ENCODE assay signal across 9 cellular contexts in the genomic region with DNA sequence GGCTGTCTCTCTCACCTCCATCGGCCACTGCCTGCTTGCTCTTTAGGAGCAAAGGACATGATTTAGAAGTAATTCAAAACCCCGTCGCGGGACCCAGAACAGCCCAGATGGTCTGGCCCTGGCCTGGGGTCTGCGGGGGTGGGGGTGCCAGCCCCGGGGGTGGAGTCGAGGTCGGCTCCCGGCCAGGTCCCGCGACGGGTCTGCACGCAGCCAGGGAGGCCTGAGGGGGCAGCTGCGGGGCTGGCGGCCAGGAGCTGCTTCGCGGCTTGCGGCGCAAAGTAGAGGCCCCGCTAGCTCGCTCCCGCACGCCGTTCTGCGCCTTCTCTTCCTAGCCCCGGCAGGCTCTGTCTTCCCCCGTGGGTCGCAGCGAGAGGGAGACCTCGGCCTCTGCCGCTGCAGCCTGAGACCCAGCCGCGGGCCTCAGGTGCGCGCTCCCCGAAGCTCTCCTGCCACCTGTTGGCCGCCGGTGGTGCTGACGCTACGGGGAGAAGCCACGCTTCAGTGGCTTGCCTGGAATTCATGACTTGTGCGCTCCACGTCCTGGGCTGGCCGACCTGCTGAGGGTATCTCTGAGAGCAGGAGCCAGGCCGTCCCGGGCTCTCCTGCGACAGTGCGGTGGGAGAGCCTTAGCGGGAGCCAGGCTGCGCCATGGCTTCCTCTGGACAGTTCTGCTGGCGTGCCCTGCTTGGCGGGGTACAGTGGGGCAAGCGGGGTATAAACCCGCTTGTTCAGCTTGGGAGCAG.
DNase-seq lines count a peak whose midpoint lies in the region; ATAC-seq, FAIRE-seq and TF ChIP-seq lines count a peak whose summit lies in the region.
"Had no signal": no experiment of that assay in that cellular context is flagged by ENCODE, and none has a peak within 500 bp of the region (broad histone marks: within the 10 kb centered on the region; RNA-seq: fewer than 3 reads in every experiment).

No MANE protein-coding gene starts in this region.

- H3K27me3 ChIP-seq in CD4-positive, alpha-beta memory T cell (ENCODE audit: insufficient read depth, low read length), result no peaks in the 10 kb centered on the region
- H3K27me3 ChIP-seq in Panc1 (ENCODE audit: control insufficient read depth, insufficient read depth, low read length) (no peaks in the 10 kb centered on the region), neural progenitor cell (peaks cover 82% of the 10 kb centered on the region), stomach (peaks cover 0 to 50% (median 4%) of the 10 kb centered on the region in 3 donors)

- H3F3A ChIP-seq in neural progenitor cell (ENCODE audit: low read depth), result peaks cover 8% of the 10 kb centered on the region

- no peaks in the 10 kb centered on the region for H3K9me3 ChIP-seq in CD4-positive, alpha-beta memory T cell (ENCODE audit: control insufficient read depth in 1 of 2, low read length in 2 of 2)
- no peaks in the 10 kb centered on the region for H3K9me3 ChIP-seq in Panc1 (ENCODE audit: control insufficient read depth, insufficient read depth, low read depth, low read length)
- H3K9me3 ChIP-seq in neural progenitor cell (ENCODE audit: low read depth), result no peaks in the 10 kb centered on the region
- H3K9me3 ChIP-seq in stomach, result no peaks in the 10 kb centered on the region

- H3K79me2 ChIP-seq in neural progenitor cell (ENCODE audit: low read depth), result no peaks in the 10 kb centered on the region

- DNase-seq in CD4-positive, alpha-beta memory T cell, result peak; percentile 45 to 59 (median 55)
- DNase-seq in HTR-8/SVneo (ENCODE audit: insufficient read length, low spot score) (peak; percentile 62), Panc1 (ENCODE audit: low read depth, low spot score) (peak; percentile 32), fibroblast of pulmonary artery (ENCODE audit: low read depth) (peak; percentile 67), neural progenitor cell (ENCODE audit: low spot score) (peak; percentile 94), stomach (peak; percentile 82)
- peak; percentile 63 for DNase-seq in activated T-helper 1 cell treated with anti-CD3 and anti-CD28 coated beads, Interleukin-12 subunit alpha, Interleukin-12 subunit beta, Interleukin-2, Interleukin-4 antibody, amounts not matched to agents 30 ng/mL and 10 ng/mL and 1 ng/mL, durations not matched to agents 14 hours and 24 hours and 36 hours (ENCODE audit: low spot score)

- H3K4me1 Mint-ChIP-seq in CD4-positive, alpha-beta memory T cell, result peaks cover 0 to 4% (median 0%) of the 10 kb centered on the region in 4 donors
- no peaks in the 10 kb centered on the region for H3K4me1 Mint-ChIP-seq in activated T-helper 1 cell treated with anti-CD3 and anti-CD28 coated beads, Interleukin-12 subunit alpha, Interleukin-12 subunit beta, Interleukin-2, Interleukin-4 antibody, amounts not matched to agents 30 ng/mL and 10 ng/mL and 1 ng/mL, durations not matched to agents 14 hours and 24 hours and 36 hours (ENCODE audit: low read depth)
- peaks cover 13% of the 10 kb centered on the region for H3K4me1 Mint-ChIP-seq in neural progenitor cell

- TF ChIP-seq EP300 in stomach (IDR thresholded peaks at IDR 0.05), result no peak

- WGBS in stomach, 5 donors, result 9 to 12% (median 11%) methylated on average over 35 to 54 of the region's 54 CpGs

- no peak for TF ChIP-seq POLR2A in stomach (IDR thresholded peaks at IDR 0.05)

- no peaks in the 10 kb centered on the region for H3K36me3 ChIP-seq in CD4-positive, alpha-beta memory T cell (ENCODE audit: insufficient read depth, low read length)
- H3K36me3 ChIP-seq in Panc1 (ENCODE audit: control insufficient read depth, insufficient read depth, low read length) (no peaks in the 10 kb centered on the region), neural progenitor cell (no peaks in the 10 kb centered on the region), stomach (no peaks in the 10 kb centered on the region)

- FAIRE-seq in HTR-8/SVneo (lab: Jason Lieb, UNC), result peak; percentile 68
- FAIRE-seq: colon had no signal

- CTCF ChIA-PET in CD4-positive, alpha-beta memory T cell (lab: Charles Lee; ENCODE audit: partially characterized antibody), result interaction anchor here (0.7 to 1.6 kb wide), 15 partner anchors 8 to 259 kb away, joined by 3 to 8 read pairs (median 4); no protein-coding TSS in a partner anchor
- CTCF ChIA-PET in Panc1 (lab: Charles Lee), result interaction anchor here (0.6 to 1.1 kb wide), 4 partner anchors 9 to 272 kb away, joined by 3 to 7 read pairs (median 3); no protein-coding TSS in a partner anchor

- peak overlapping the region; percentile 48 to 84 (median 76) for H3K4me3 Mint-ChIP-seq in CD4-positive, alpha-beta memory T cell
- H3K4me3 Mint-ChIP-seq in activated T-helper 1 cell treated with anti-CD3 and anti-CD28 coated beads, Interleukin-12 subunit alpha, Interleukin-12 subunit beta, Interleukin-2, Interleukin-4 antibody, amounts not matched to agents 30 ng/mL and 10 ng/mL and 1 ng/mL, durations not matched to agents 14 hours and 24 hours and 36 hours, result peak overlapping the region; percentile 59
- H3K4me3 Mint-ChIP-seq in neural progenitor cell, result peak overlapping the region; percentile 80

- H3K9ac ChIP-seq in neural progenitor cell, result no peak overlapping the region

- peak overlapping the region; percentile 79 for H3K4me2 ChIP-seq in neural progenitor cell

- BruUV-seq in Panc1 (replicated peaks; lab: Mats Ljungman, UMichigan), result no TSS peak

- in situ Hi-C loops in Panc1 (cut with HindIII; ENCODE audit: low pct_unique_long_range_greater_than_20kb, low sequenced_read_pairs), result no loop called here

- ATAC-seq in GM19438 (IDR thresholded peaks at IDR 0.05; ENCODE audit: low read depth, unreplicated experiment) (peak; percentile 87), Panc1 (peak; percentile 98)

- H2AFZ ChIP-seq in neural progenitor cell (replicated peaks), result peak overlapping the region; percentile 92

- H3K4me3 ChIP-seq in CD4-positive, alpha-beta memory T cell (ENCODE audit: low read length in 2 of 2), result peak overlapping the region in 1 of 2 donors; percentile 38
- peak overlapping the region; percentile 45 to 46 for H3K4me3 ChIP-seq in Panc1 (ENCODE audit: low read depth in 2 of 2, low read length in 2 of 2)
- H3K4me3 ChIP-seq in fibroblast of pulmonary artery (replicated peaks; ENCODE audit: low read depth, low read length), result peak overlapping the region; percentile 45
- peak overlapping the region; percentile 46 for H3K4me3 ChIP-seq in neural progenitor cell
- H3K4me3 ChIP-seq in stomach, result peak overlapping the region; percentile 43 to 53 (median 50)

- no peak overlapping the region for H3K27ac ChIP-seq in CD4-positive, alpha-beta memory T cell (ENCODE audit: low read depth, low read length)
- 0 out of 2 replicates have a peak overlapping the region, but pooled peaks have one; percentile 26 for H3K27ac ChIP-seq in Panc1 (ENCODE audit: low read length)
- H3K27ac ChIP-seq in neural progenitor cell, result no peak overlapping the region
- H3K27ac ChIP-seq in stomach, result peak overlapping the region; percentile 51 to 87 (median 77)

- intact Hi-C loops in CD4-positive, alpha-beta memory T cell (cut with micrococcal nuclease), result loop anchor here (1.0 kb wide), 1 partner anchor 141 kb away; no protein-coding TSS in a partner anchor
- intact Hi-C loops in Panc1 (cut with micrococcal nuclease; ENCODE audit: unreplicated experiment) (loop anchor here (5.0 kb wide), 2 partner anchors 159 to 274 kb away; a partner anchor contains a TSS), stomach (cut with DNase I; ENCODE audit: low total_unique reads) (loop anchor here (10.0 kb wide), 2 partner anchors 144 to 156 kb away; a partner anchor contains a TSS)
- intact Hi-C loops in activated T-helper 1 cell treated with anti-CD3 and anti-CD28 coated beads, Interleukin-12 subunit alpha, Interleukin-12 subunit beta, Interleukin-2, Interleukin-4 antibody, amounts not matched to agents 30 ng/mL and 10 ng/mL and 1 ng/mL, durations not matched to agents 14 hours and 24 hours and 36 hours (cut with micrococcal nuclease), result loop anchor here (1.0 to 5.0 kb wide), 6 partner anchors 141 to 454 kb away; a partner anchor contains a TSS

- H3K27me3 Mint-ChIP-seq in CD4-positive, alpha-beta memory T cell, result peaks cover 11 to 27% of the 10 kb centered on the region in 2 donors
- peaks cover 43% of the 10 kb centered on the region for H3K27me3 Mint-ChIP-seq in activated T-helper 1 cell treated with anti-CD3 and anti-CD28 coated beads, Interleukin-12 subunit alpha, Interleukin-12 subunit beta, Interleukin-2, Interleukin-4 antibody, amounts not matched to agents 30 ng/mL and 10 ng/mL and 1 ng/mL, durations not matched to agents 14 hours and 24 hours and 36 hours (ENCODE audit: insufficient read depth)
- peaks cover 16% of the 10 kb centered on the region for H3K27me3 Mint-ChIP-seq in neural progenitor cell (ENCODE audit: insufficient read depth, low read depth)

- peaks cover 0 to 1% (median 0%) of the 10 kb centered on the region in 8 donors for H3K9me3 Mint-ChIP-seq in CD4-positive, alpha-beta memory T cell
- H3K9me3 Mint-ChIP-seq in activated T-helper 1 cell treated with anti-CD3 and anti-CD28 coated beads, Interleukin-12 subunit alpha, Interleukin-12 subunit beta, Interleukin-2, Interleukin-4 antibody, amounts not matched to agents 30 ng/mL and 10 ng/mL and 1 ng/mL, durations not matched to agents 14 hours and 24 hours and 36 hours, result no peaks in the 10 kb centered on the region
- no peaks in the 10 kb centered on the region for H3K9me3 Mint-ChIP-seq in neural progenitor cell

- TF ChIP-seq CTCF in Panc1 (IDR thresholded peaks at IDR 0.05) (peak; percentile 98), fibroblast of pulmonary artery (IDR thresholded peaks at IDR 0.05; ENCODE audit: low read length, missing control alignments) (peak; percentile 82), neural progenitor cell (IDR thresholded peaks at IDR 0.05) (peak; percentile 92), stomach (IDR thresholded peaks at IDR 0.05) (peak in 5 of 7 experiments; percentile 80 to 92 (median 90))

- H3K36me3 Mint-ChIP-seq in CD4-positive, alpha-beta memory T cell, result peaks cover 0 to 3% of the 10 kb centered on the region in 2 donors
- no peaks in the 10 kb centered on the region for H3K36me3 Mint-ChIP-seq in activated T-helper 1 cell treated with anti-CD3 and anti-CD28 coated beads, Interleukin-12 subunit alpha, Interleukin-12 subunit beta, Interleukin-2, Interleukin-4 antibody, amounts not matched to agents 30 ng/mL and 10 ng/mL and 1 ng/mL, durations not matched to agents 14 hours and 24 hours and 36 hours (ENCODE audit: low read depth)
- no peaks in the 10 kb centered on the region for H3K36me3 Mint-ChIP-seq in neural progenitor cell

- no peaks in the 10 kb centered on the region for H4K20me1 ChIP-seq in neural progenitor cell (ENCODE audit: low read depth)

- no peaks in the 10 kb centered on the region for H3K4me1 ChIP-seq in CD4-positive, alpha-beta memory T cell (ENCODE audit: insufficient read depth, low read length)
- H3K4me1 ChIP-seq in Panc1 (ENCODE audit: control insufficient read depth, insufficient read depth, low read length) (peaks cover 3% of the 10 kb centered on the region; the same call in 1 of the 2 replicates), neural progenitor cell (peaks cover 2% of the 10 kb centered on the region), stomach (peaks cover 10 to 56% (median 38%) of the 10 kb centered on the region in 4 donors)

- POLR2A ChIA-PET in CD4-positive, alpha-beta memory T cell (lab: Charles Lee; ENCODE audit: partially characterized antibody), result no interaction called here
- POLR2A ChIA-PET in Panc1 (lab: Charles Lee), result interaction anchor here (0.6 kb wide), 1 partner anchor 332 kb away, joined by 4 read pairs; no protein-coding TSS in a partner anchor

- H3K27ac Mint-ChIP-seq in CD4-positive, alpha-beta memory T cell, result no peak overlapping the region
- no peak overlapping the region for H3K27ac Mint-ChIP-seq in activated T-helper 1 cell treated with anti-CD3 and anti-CD28 coated beads, Interleukin-12 subunit alpha, Interleukin-12 subunit beta, Interleukin-2, Interleukin-4 antibody, amounts not matched to agents 30 ng/mL and 10 ng/mL and 1 ng/mL, durations not matched to agents 14 hours and 24 hours and 36 hours
- no peak overlapping the region for H3K27ac Mint-ChIP-seq in neural progenitor cell

Comparison
In these comparisons a context has a peak if more than half of its experiments do, and no peak if none do; other contexts are left out.
1. DNase-seq: peak in every context shown above with its lines; median percentile 94 in neural progenitor cell; 82 in stomach; 67 in fibroblast of pulmonary artery; 63 in activated T-helper 1 cell treated with anti-CD3 and anti-CD28 coated beads, Interleukin-12 subunit alpha, Interleukin-12 subunit beta, Interleukin-2, Interleukin-4 antibody, amounts not matched to agents 30 ng/mL and 10 ng/mL and 1 ng/mL, durations not matched to agents 14 hours and 24 hours and 36 hours; 62 in HTR-8/SVneo; 55 in CD4-positive, alpha-beta memory T cell; 32 in Panc1.
2. H3K27ac ChIP-seq: peak in Panc1 (single experiment) and stomach (5 of 5); none in CD4-positive, alpha-beta memory T cell (single experiment) and neural progenitor cell (single experiment).
3. Peak in every context shown above with its lines, with median percentiles within 50 percentile points of each other: H3K4me3 Mint-ChIP-seq and CTCF ChIP-seq.